8 cellular contexts compared by ENCODE assay signal in the genomic region with DNA sequence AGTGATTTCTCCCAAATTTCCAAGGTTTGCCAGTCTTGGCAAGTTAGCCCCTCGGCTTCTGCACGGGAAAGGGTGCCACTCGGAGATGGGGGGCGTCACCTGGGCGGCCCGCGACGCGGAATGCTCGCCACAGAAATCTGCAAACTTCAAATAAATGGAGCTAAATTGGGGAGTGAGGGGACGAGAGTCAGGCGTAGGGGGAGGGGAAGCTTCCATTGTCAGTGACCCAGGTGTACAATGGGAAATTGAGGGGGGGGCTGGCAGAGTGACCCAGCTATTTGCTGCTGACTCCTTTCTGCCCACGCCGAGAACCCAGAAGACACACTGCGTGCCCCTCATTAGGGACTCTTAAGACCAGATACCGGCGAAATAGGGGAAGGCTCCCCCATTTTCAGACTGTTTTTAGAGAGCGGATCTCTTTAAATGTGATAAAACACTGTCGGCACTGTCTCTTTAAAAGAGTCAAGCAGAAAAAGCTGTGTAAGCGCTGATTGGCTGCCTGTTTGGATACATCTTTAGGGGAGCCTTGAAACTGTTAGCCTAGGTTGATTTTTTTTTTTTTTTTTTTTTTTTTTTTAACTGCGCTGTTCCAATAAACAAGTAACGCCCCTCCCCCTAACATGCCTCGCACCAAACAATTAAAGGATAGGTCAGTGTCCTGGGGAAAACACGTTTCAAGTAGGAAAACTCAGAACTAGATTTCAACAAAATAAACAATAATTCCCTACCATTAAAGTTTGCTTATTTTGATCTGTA. TPM values are rescaled to one million over a fixed set of nuclear protein-coding genes. Genes with fewer than 3 reads are reported as not detected.
DNase-seq lines count a peak whose midpoint lies in the region; ATAC-seq, FAIRE-seq and TF ChIP-seq lines count a peak whose summit lies in the region.

No MANE protein-coding gene starts in this region.

- no peak for TF ChIP-seq CTCF in NB4 (IDR thresholded peaks at IDR 0.05; ENCODE audit: low read depth, low read length)
- no peak for TF ChIP-seq CTCF in nephron progenitor cell (IDR thresholded peaks at IDR 0.05)

- H3K4me3 ChIP-seq in NB4 (ENCODE audit: low read depth, low read length) (peak overlapping the region; percentile 65), SJSA1 (peak overlapping the region; percentile 89), thymus (ENCODE audit: low read length) (peak overlapping the region; percentile 87)

- under 1% methylated on average over 24 of the region's 24 CpGs for WGBS in thymus

- no peak for FAIRE-seq in frontal cortex (lab: Jason Lieb, UNC)

- H3K27me3 Mint-ChIP-seq in nephron progenitor cell (ENCODE audit: low read depth, poor library complexity): peaks cover 2% of the 10 kb centered on the region

- peaks cover 75% of the 10 kb centered on the region for H3K4me1 Mint-ChIP-seq in nephron progenitor cell

- no peaks in the 10 kb centered on the region for H3K9me3 Mint-ChIP-seq in nephron progenitor cell

- no peak for TF ChIP-seq POLR2A in NB4 (IDR thresholded peaks at IDR 0.05; ENCODE audit: extremely low read depth, insufficient read length)

- ATAC-seq in GM21576 (IDR thresholded peaks at IDR 0.05; ENCODE audit: unreplicated experiment): peak; percentile 24

- H3K36me3 ChIP-seq in SJSA1 (peaks cover 28% of the 10 kb centered on the region), thymus (ENCODE audit: control insufficient read depth, insufficient read depth) (peaks cover 14% of the 10 kb centered on the region)

- H3K9me3 ChIP-seq in SJSA1 (replicated peaks) (no peaks in the 10 kb centered on the region), thymus (ENCODE audit: control insufficient read depth) (no peaks in the 10 kb centered on the region)

- peak; percentile 75 for DNase-seq in COLO668 (lab: John Stamatoyannopoulos, UW; ENCODE audit: unreplicated experiment)
- DNase-seq in NB4 (ENCODE audit: low read depth): peak; percentile 92
- peak; percentile 78 to 92 for DNase-seq in SJSA1 (ENCODE audit: low read depth in 1 of 2, low spot score in 2 of 2)
- peak; percentile 53 for DNase-seq in activated naive CD4-positive, alpha-beta T cell treated with anti-CD3 and anti-CD28 coated beads, Interleukin-2, amount 50 U/mL, for 16 hours
- DNase-seq in frontal cortex (ENCODE audit: low spot score in 2 of 2): peak; percentile 80 to 84
- peak; percentile 57 for DNase-seq in nephron progenitor cell

- peak overlapping the region; percentile 99 for H3K27ac Mint-ChIP-seq in nephron progenitor cell

- peak overlapping the region; percentile 89 for H3K4me3 Mint-ChIP-seq in nephron progenitor cell

- peaks cover 44% of the 10 kb centered on the region for H3K4me1 ChIP-seq in SJSA1 (replicated peaks)
- peaks cover 48% of the 10 kb centered on the region for H3K4me1 ChIP-seq in thymus (ENCODE audit: control insufficient read depth, insufficient read depth, low read length)

- H3K27ac ChIP-seq in SJSA1: peak overlapping the region; percentile 47
- H3K27ac ChIP-seq in thymus (ENCODE audit: low read depth): peak overlapping the region; percentile 93

- no peaks in the 10 kb centered on the region for H3K27me3 ChIP-seq in SJSA1 (replicated peaks)
- H3K27me3 ChIP-seq in thymus (ENCODE audit: control insufficient read depth, insufficient read depth): no peaks in the 10 kb centered on the region

- H3K36me3 Mint-ChIP-seq in nephron progenitor cell (ENCODE audit: low read depth): peaks cover 16% of the 10 kb centered on the region

RNA-seq across cellular contexts. Expression of a gene that starts 1.2 kb away (rescaled TPM):
- total RNA-seq in SJSA1 (2014; rRNA removed; shearing (Covaris generic)): 27.0 and 56.0 TPM in 2 replicates
- 39.1 TPM for total RNA-seq in frontal cortex
- polyA plus RNA-seq in thymus: 55.7 TPM

Comparison
In these comparisons a context has a peak if more than half of its experiments do, and no peak if none do; other contexts are left out.
1. Peak in every context shown above with its lines: DNase-seq, ATAC-seq, H3K4me3 ChIP-seq and H3K27ac ChIP-seq.